9 cellular contexts compared by ENCODE assay signal in genomic region chr9:113056191-113057106, GRCh38. TPM values are rescaled to one million over a fixed set of nuclear protein-coding genes. Genes with fewer than 3 reads are reported as not detected.
DNase-seq lines count a peak whose midpoint lies in the region; ATAC-seq, FAIRE-seq and TF ChIP-seq lines count a peak whose summit lies in the region.
"Had no signal": no experiment of that assay in that cellular context is flagged by ENCODE, and none has a peak within 500 bp of the region (broad histone marks: within the 10 kb centered on the region; RNA-seq: fewer than 3 reads in every experiment).

ZFP37 (minus strand) TSS chr9:113056724; CDS start chr9:113056688, 36 bp downstream.

- H3K9ac ChIP-seq in OCI-LY3 (ENCODE audit: low read length) (peak within 1 kb of the TSS; percentile 93), fibroblast of lung (ENCODE audit: insufficient read depth, low read length) (peak within 1 kb of the TSS; percentile 88)

- H3K9me3 ChIP-seq in OCI-LY3 (ENCODE audit: insufficient read depth, low read length) (peaks cover 32% of the 10 kb centered on the region), fibroblast of lung (ENCODE audit: control insufficient read depth, insufficient read depth, low read depth, low read length) (no peaks in the 10 kb centered on the region), muscle layer of duodenum (ENCODE audit: control insufficient read depth in 1 of 2, low read length in 2 of 2) (peaks cover 35 to 57% of the 10 kb centered on the region in 2 donors)

- peak; percentile 94 for ATAC-seq in HG03558 (IDR thresholded peaks at IDR 0.05; ENCODE audit: extremely low read depth, unreplicated experiment)

- H3K4me3 ChIP-seq in OCI-LY3 (ENCODE audit: low read length) (peak within 1 kb of the TSS; percentile 99), fibroblast of lung (replicated peaks in 1 of 4; ENCODE audit: control extremely low read depth in 1 of 4, insufficient read depth in 1 of 4, low read depth in 3 of 4, low read length in 4 of 4) (peak within 1 kb of the TSS; percentile 80 to 100 (median 96)), muscle layer of duodenum (ENCODE audit: low read depth in 1 of 2, low read length in 2 of 2) (peak within 1 kb of the TSS; percentile 86 to 90)

- H4K20me1 ChIP-seq in OCI-LY3 (ENCODE audit: insufficient read depth, low read length) (no peaks in the 10 kb centered on the region), fibroblast of lung (ENCODE audit: control insufficient read depth, extremely low read depth, insufficient read depth, low read length) (no peaks in the 10 kb centered on the region)

- H3K27ac ChIP-seq in OCI-LY3 (ENCODE audit: low read length) (peak within 1 kb of the TSS; percentile 43), fibroblast of lung (ENCODE audit: insufficient read depth, low read length) (peak within 1 kb of the TSS; percentile 94), muscle layer of duodenum (ENCODE audit: low read length) (peak within 1 kb of the TSS; percentile 63)

- FAIRE-seq in A204.1 (lab: Jason Lieb, UNC), result peak; percentile 95

- H3K27me3 Mint-ChIP-seq in activated T-helper 1 cell treated with anti-CD3 and anti-CD28 coated beads, Interleukin-12 subunit alpha, Interleukin-12 subunit beta, Interleukin-2, Interleukin-4 antibody, amounts not matched to agents 30 ng/mL and 10 ng/mL and 1 ng/mL, durations not matched to agents 14 hours and 24 hours and 36 hours (ENCODE audit: insufficient read depth), result no peaks in the 10 kb centered on the region

- peaks cover 2% of the 10 kb centered on the region for H3K36me3 Mint-ChIP-seq in activated T-helper 1 cell treated with anti-CD3 and anti-CD28 coated beads, Interleukin-12 subunit alpha, Interleukin-12 subunit beta, Interleukin-2, Interleukin-4 antibody, amounts not matched to agents 30 ng/mL and 10 ng/mL and 1 ng/mL, durations not matched to agents 14 hours and 24 hours and 36 hours (ENCODE audit: low read depth)

- no peak within 1 kb of the TSS for H3K27ac Mint-ChIP-seq in activated T-helper 1 cell treated with anti-CD3 and anti-CD28 coated beads, Interleukin-12 subunit alpha, Interleukin-12 subunit beta, Interleukin-2, Interleukin-4 antibody, amounts not matched to agents 30 ng/mL and 10 ng/mL and 1 ng/mL, durations not matched to agents 14 hours and 24 hours and 36 hours

- no peak within 1 kb of the TSS for H3K4me3 Mint-ChIP-seq in activated T-helper 1 cell treated with anti-CD3 and anti-CD28 coated beads, Interleukin-12 subunit alpha, Interleukin-12 subunit beta, Interleukin-2, Interleukin-4 antibody, amounts not matched to agents 30 ng/mL and 10 ng/mL and 1 ng/mL, durations not matched to agents 14 hours and 24 hours and 36 hours

- peaks cover 9% of the 10 kb centered on the region for H3K4me1 ChIP-seq in OCI-LY3 (ENCODE audit: low read length)
- H3K4me1 ChIP-seq in fibroblast of lung (ENCODE audit: control insufficient read depth, extremely low read depth, insufficient read depth, low read length), result no peaks in the 10 kb centered on the region
- H3K4me1 ChIP-seq in muscle layer of duodenum (ENCODE audit: control insufficient read depth in 1 of 2, insufficient read depth in 2 of 2, low read length in 2 of 2), result peaks cover 0 to 10% of the 10 kb centered on the region in 2 donors

- H3K4me1 Mint-ChIP-seq in activated T-helper 1 cell treated with anti-CD3 and anti-CD28 coated beads, Interleukin-12 subunit alpha, Interleukin-12 subunit beta, Interleukin-2, Interleukin-4 antibody, amounts not matched to agents 30 ng/mL and 10 ng/mL and 1 ng/mL, durations not matched to agents 14 hours and 24 hours and 36 hours (ENCODE audit: low read depth), result no peaks in the 10 kb centered on the region

- peaks cover 25% of the 10 kb centered on the region for H3K79me2 ChIP-seq in OCI-LY3 (ENCODE audit: low read length)
- peaks cover 3% of the 10 kb centered on the region for H3K79me2 ChIP-seq in fibroblast of lung (ENCODE audit: control insufficient read depth, insufficient read depth, low read length)

- H3K36me3 ChIP-seq in OCI-LY3 (replicated peaks; ENCODE audit: low read depth, low read length), result peaks cover 39% of the 10 kb centered on the region
- no peaks in the 10 kb centered on the region for H3K36me3 ChIP-seq in fibroblast of lung (ENCODE audit: control insufficient read depth, insufficient read depth, low read length)
- peaks cover 4 to 29% of the 10 kb centered on the region in 2 donors for H3K36me3 ChIP-seq in muscle layer of duodenum (ENCODE audit: control insufficient read depth in 1 of 2, insufficient read depth in 2 of 2, low read length in 2 of 2)

- intact Hi-C loops in activated T-helper 1 cell treated with anti-CD3 and anti-CD28 coated beads, Interleukin-12 subunit alpha, Interleukin-12 subunit beta, Interleukin-2, Interleukin-4 antibody, amounts not matched to agents 30 ng/mL and 10 ng/mL and 1 ng/mL, durations not matched to agents 14 hours and 24 hours and 36 hours (cut with micrococcal nuclease), result no loop called here

- no peaks in the 10 kb centered on the region for H3K27me3 ChIP-seq in OCI-LY3 (ENCODE audit: low read depth, low read length)
- peaks cover 2% of the 10 kb centered on the region for H3K27me3 ChIP-seq in fibroblast of lung (ENCODE audit: control insufficient read depth, insufficient read depth, low read length)
- peaks cover 3% of the 10 kb centered on the region for H3K27me3 ChIP-seq in muscle layer of duodenum (ENCODE audit: low read depth, low read length)

- peaks cover 13% of the 10 kb centered on the region for H3K9me3 Mint-ChIP-seq in activated T-helper 1 cell treated with anti-CD3 and anti-CD28 coated beads, Interleukin-12 subunit alpha, Interleukin-12 subunit beta, Interleukin-2, Interleukin-4 antibody, amounts not matched to agents 30 ng/mL and 10 ng/mL and 1 ng/mL, durations not matched to agents 14 hours and 24 hours and 36 hours

- DNase-seq in GM19238 (ENCODE audit: insufficient read length, low spot score) (peak; percentile 68), fibroblast of lung (ENCODE audit: low read depth in 2 of 2) (peak; percentile 92 to 97)
- DNase-seq in activated T-helper 1 cell treated with anti-CD3 and anti-CD28 coated beads, Interleukin-12 subunit alpha, Interleukin-12 subunit beta, Interleukin-2, Interleukin-4 antibody, amounts not matched to agents 30 ng/mL and 10 ng/mL and 1 ng/mL, durations not matched to agents 14 hours and 24 hours and 36 hours (ENCODE audit: low spot score), result peak; percentile 38
- peak; percentile 84 for DNase-seq in stimulated activated CD8-positive, alpha-beta memory T cell treated with anti-CD3 and anti-CD28 coated beads, Interleukin-4, amount 100 ng/mL, for 48 hours
- DNase-seq: DND-41 had no signal

- H3K4me2 ChIP-seq in OCI-LY3 (ENCODE audit: low read length), result peak within 1 kb of the TSS; percentile 92
- peak within 1 kb of the TSS; percentile 87 for H3K4me2 ChIP-seq in fibroblast of lung (ENCODE audit: extremely low read depth, insufficient read depth, low read length)

- H2AFZ ChIP-seq in OCI-LY3 (ENCODE audit: low read depth, low read length) (peak within 1 kb of the TSS; percentile 100), fibroblast of lung (ENCODE audit: low read length) (peak within 1 kb of the TSS; percentile 100)

- no peak for TF ChIP-seq CTCF in OCI-LY3 (IDR thresholded peaks at IDR 0.05; ENCODE audit: low read depth, low read length)
- TF ChIP-seq CTCF in fibroblast of lung (conservative IDR thresholded peaks at IDR 0.05 in 1 of 2, IDR thresholded peaks at IDR 0.05 in 1 of 2; ENCODE audit: low read depth in 1 of 2, low read length in 2 of 2), result no peak

RNA-seq across cellular contexts. Expression of gene ZFP37, which starts in this region (rescaled TPM):
- total RNA-seq in activated T-helper 1 cell treated with anti-CD3 and anti-CD28 coated beads, Interleukin-12 subunit alpha, Interleukin-12 subunit beta, Interleukin-2, Interleukin-4 antibody, amounts not matched to agents 30 ng/mL and 10 ng/mL and 1 ng/mL, durations not matched to agents 14 hours and 24 hours and 36 hours, result 0.16 and 0.32 TPM in 2 replicates
- 2.8 and 5.1 TPM in 2 replicates for total RNA-seq in fibroblast of lung
- 1.4 and 1.5 TPM in 2 replicates for polyA plus RNA-seq in fibroblast of lung
- 1.9 TPM in 2 replicates for polyA plus RNA-seq in fibroblast of lung (2012)
- not detected in 2 replicates for polyA minus RNA-seq in fibroblast of lung (ENCODE audit: low replicate concordance)

Comparison
In these comparisons a context has a peak if more than half of its experiments do, and no peak if none do; other contexts are left out.
1. Peak in every context shown above with its lines: DNase-seq, ATAC-seq, H3K4me3 ChIP-seq and H3K27ac ChIP-seq.
2. Peak in DNase-seq in activated T-helper 1 cell treated with anti-CD3 and anti-CD28 coated beads, Interleukin-12 subunit alpha, Interleukin-12 subunit beta, Interleukin-2, Interleukin-4 antibody, amounts not matched to agents 30 ng/mL and 10 ng/mL and 1 ng/mL, durations not matched to agents 14 hours and 24 hours and 36 hours; RNA of the gene not detected or under 1 TPM.
3. DNase-seq: peak in every context shown above with its lines; median percentile 94 in fibroblast of lung; 84 in stimulated activated CD8-positive, alpha-beta memory T cell treated with anti-CD3 and anti-CD28 coated beads, Interleukin-4, amount 100 ng/mL, for 48 hours; 68 in GM19238; 38 in activated T-helper 1 cell treated with anti-CD3 and anti-CD28 coated beads, Interleukin-12 subunit alpha, Interleukin-12 subunit beta, Interleukin-2, Interleukin-4 antibody, amounts not matched to agents 30 ng/mL and 10 ng/mL and 1 ng/mL, durations not matched to agents 14 hours and 24 hours and 36 hours.
4. H3K27ac ChIP-seq: peak in every context shown above with its lines; median percentile 94 in fibroblast of lung; 63 in muscle layer of duodenum; 43 in OCI-LY3.